16 cellular contexts compared by ENCODE assay signal in the genomic region with DNA sequence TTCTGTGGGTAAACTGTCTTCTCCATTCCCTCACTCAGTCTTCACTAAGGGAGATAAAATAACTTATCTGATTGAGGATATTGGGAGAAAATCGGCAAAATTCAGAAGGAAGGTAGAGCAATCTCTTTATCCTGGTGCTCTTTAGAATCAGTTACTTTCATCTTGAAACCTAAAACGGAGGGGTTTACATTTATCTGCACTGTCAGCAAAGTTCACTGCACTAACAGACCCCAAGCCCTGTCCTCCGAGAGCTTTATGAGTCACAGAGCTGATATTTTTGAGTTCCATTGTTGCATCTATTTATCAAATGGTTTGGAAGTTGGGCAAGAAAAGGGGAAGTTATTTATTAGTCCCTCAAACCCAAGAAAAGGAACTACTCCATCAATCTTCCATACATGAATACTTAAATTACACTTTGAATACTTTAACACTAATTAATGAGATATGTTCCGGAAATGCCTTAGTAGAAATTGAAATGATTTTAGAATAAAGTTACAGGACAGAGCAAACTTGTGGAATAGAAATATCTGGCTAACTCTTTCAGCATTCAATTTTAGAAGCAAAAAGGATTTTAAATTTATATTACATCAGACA. TPM values are rescaled to one million over a fixed set of nuclear protein-coding genes. Genes with fewer than 3 reads are reported as not detected.
"Had no signal": no experiment of that assay in that cellular context is flagged by ENCODE, and none has a peak within 500 bp of the region (broad histone marks: within the 10 kb centered on the region; RNA-seq: fewer than 3 reads in every experiment).

No MANE protein-coding gene starts in this region.

- H3K27ac ChIP-seq: gastrocnemius medialis, heart right ventricle, left ventricle myocardium inferior, ovary had no signal

- H3K27me3 Mint-ChIP-seq: brain had no signal

- H3K27ac Mint-ChIP-seq: activated naive CD4-positive, alpha-beta T cell treated with anti-CD3 and anti-CD28 coated beads, Interleukin-2, amount 50 U/mL, for 72 hours; brain; memory B cell; nephron progenitor cell; stimulated activated naive CD8-positive, alpha-beta T cell treated with anti-CD3 and anti-CD28 coated beads, Interleukin-15, Interleukin-2, amounts not matched to agents 100 ng/mL and 50 ng/mL, for 24 hours had no signal

- H3K4me3 Mint-ChIP-seq: brain; central memory CD8-positive, alpha-beta T cell; memory B cell; nephron progenitor cell; stimulated activated naive CD8-positive, alpha-beta T cell treated with anti-CD3 and anti-CD28 coated beads, Interleukin-15, Interleukin-2, amounts not matched to agents 100 ng/mL and 50 ng/mL, for 24 hours had no signal

- H3K4me3 ChIP-seq: gastrocnemius medialis, heart right ventricle, left ventricle myocardium inferior, ovary had no signal

- H3K36me3 Mint-ChIP-seq: memory B cell had no signal

- H3K9me3 Mint-ChIP-seq: activated naive CD4-positive, alpha-beta T cell treated with anti-CD3 and anti-CD28 coated beads, Interleukin-2, amount 50 U/mL, for 72 hours; central memory CD8-positive, alpha-beta T cell; memory B cell had no signal

- DNase-seq: activated effector memory CD4-positive, alpha-beta T cell treated with Interleukin-2 at 50 U/mL for 16 hours; activated T-cell treated with anti-CD3 and anti-CD28 coated beads, Interleukin-2, amount 50 U/mL, for 1 hour; amniotic stem cell; effector memory CD4-positive, alpha-beta T cell; gastrocnemius medialis; heart right ventricle; islet precursor cell; left ventricle myocardium inferior; nephron progenitor cell; ovary; stimulated activated CD4-positive, alpha-beta T cell treated with anti-CD3 and anti-CD28 coated beads, Interleukin-4, amount 100 ng/mL, for 1 hour had no signal

- H3K4me1 Mint-ChIP-seq: central memory CD8-positive, alpha-beta T cell; memory B cell had no signal

- H3K36me3 ChIP-seq: gastrocnemius medialis, heart right ventricle, left ventricle myocardium inferior, ovary had no signal

- H3K4me1 ChIP-seq: left ventricle myocardium inferior had no signal

- H3K9me3 ChIP-seq: gastrocnemius medialis, ovary had no signal

- H3K27me3 ChIP-seq: gastrocnemius medialis, heart right ventricle, ovary had no signal

RNA-seq across cellular contexts. Expression of a gene that starts 55.5 kb away (rescaled TPM):
- total RNA-seq: activated naive CD4-positive, alpha-beta T cell treated with anti-CD3 and anti-CD28 coated beads, Interleukin-2, amount 50 U/mL, for 72 hours had no signal
